11 cellular contexts compared by ENCODE assay signal in genomic region chr11:27310182-27310581, GRCh38.
"Had no signal": no experiment of that assay in that cellular context is flagged by ENCODE, and none has a peak within 500 bp of the region (broad histone marks: within the 10 kb centered on the region; RNA-seq: fewer than 3 reads in every experiment).

No MANE protein-coding gene starts in this region.

- H3K4me1 ChIP-seq: HAP-1 had no signal

- ATAC-seq: GM23338, HCT116 had no signal

- FAIRE-seq: H1, H54 had no signal

- H3K4me3 ChIP-seq: GM23248, GM23338, HAP-1 had no signal

- H3K27ac ChIP-seq: GM23248 had no signal

- H3K4me2 ChIP-seq: GM23338 had no signal

- H2AFZ ChIP-seq: GM23248, GM23338 had no signal

- DNase-seq: GM23248, GOT3, H7, H9, HCEC 1CT, HFFc6 had no signal

- H3K36me3 ChIP-seq: HAP-1 had no signal

- H3K9ac ChIP-seq: GM23248 had no signal
